ENCODE assay signal across 12 cellular contexts in genomic region chr20:52943185-52943841, GRCh38. TPM values are rescaled to one million over a fixed set of nuclear protein-coding genes. Genes with fewer than 3 reads are reported as not detected.
DNase-seq lines count a peak whose midpoint lies in the region; ATAC-seq and TF ChIP-seq lines count a peak whose summit lies in the region.
"Had no signal": no experiment of that assay in that cellular context is flagged by ENCODE, and none has a peak within 500 bp of the region (broad histone marks: within the 10 kb centered on the region; RNA-seq: fewer than 3 reads in every experiment).

No MANE protein-coding gene starts in this region.

- no peaks in the 10 kb centered on the region for H3K9me3 Mint-ChIP-seq in progenitor cell of endocrine pancreas (ENCODE audit: low read depth)
- H3K9me3 Mint-ChIP-seq: activated naive CD4-positive, alpha-beta T cell treated with anti-CD3 and anti-CD28 coated beads, Interleukin-2, amount 10 ng/mL, durations not matched to agents 7 days and 5 days had no signal

- H3K36me3 Mint-ChIP-seq in progenitor cell of endocrine pancreas (ENCODE audit: insufficient read depth), result no peaks in the 10 kb centered on the region
- H3K36me3 Mint-ChIP-seq: activated naive CD4-positive, alpha-beta T cell treated with anti-CD3 and anti-CD28 coated beads, Interleukin-2, amount 10 ng/mL, durations not matched to agents 7 days and 5 days had no signal

- DNase-seq in HT1080 (ENCODE audit: low read depth), result peak; percentile 36
- peak in 1 of 2 experiments; percentile 62 for DNase-seq in SJSA1 (ENCODE audit: low read depth in 1 of 2, low spot score in 2 of 2)
- peak; percentile 53 for DNase-seq in fibroblast of the conjunctiva (ENCODE audit: low read depth)
- no peak for DNase-seq in smooth muscle cell (lab: John Stamatoyannopoulos, UW; ENCODE audit: unreplicated experiment)
- no peak for DNase-seq in NCI-H345 treated with DMSO at 0.1 percent for 48 hours (lab: John Stamatoyannopoulos, UW; ENCODE audit: unreplicated experiment)
- DNase-seq in progenitor cell of endocrine pancreas (ENCODE audit: low spot score, unreplicated experiment), result no peak
- DNase-seq: activated naive CD4-positive, alpha-beta T cell treated with anti-CD3 and anti-CD28 coated beads, Interleukin-2, amount 10 ng/mL, durations not matched to agents 7 days and 5 days; Caco-2; central memory CD4-positive, alpha-beta T cell; NCI-H1105; NCI-H446 treated with DMSO at 0.1 percent for 48 hours had no signal

- no peak for TF ChIP-seq CTCF in smooth muscle cell (IDR thresholded peaks at IDR 0.05; ENCODE audit: borderline replicate concordance, insufficient read depth, poor library complexity, severe bottlenecking)
- no peak for TF ChIP-seq CTCF in progenitor cell of endocrine pancreas (IDR thresholded peaks at IDR 0.05; ENCODE audit: unreplicated experiment)

- H3K4me2 ChIP-seq in smooth muscle cell, result peak overlapping the region; percentile 40

- H4K20me1 ChIP-seq in smooth muscle cell (ENCODE audit: low read depth), result no peaks in the 10 kb centered on the region

- 58% methylated on average over 2 of the region's 2 CpGs for WGBS in smooth muscle cell (ENCODE audit: low lambda C conversion rate)

- H3K27me3 ChIP-seq in SJSA1 (replicated peaks), result no peaks in the 10 kb centered on the region
- no peaks in the 10 kb centered on the region for H3K27me3 ChIP-seq in smooth muscle cell (ENCODE audit: low read depth)

- H3K27ac ChIP-seq in SJSA1, result peak overlapping the region; percentile 29; the same call in 1 of the 2 replicates
- peak overlapping the region; percentile 28 for H3K27ac ChIP-seq in smooth muscle cell (ENCODE audit: low read depth)

- H3K4me1 ChIP-seq in SJSA1 (replicated peaks) (peaks cover 14% of the 10 kb centered on the region), smooth muscle cell (ENCODE audit: low read depth) (no peaks in the 10 kb centered on the region)

- peaks cover 2% of the 10 kb centered on the region for H3K4me1 Mint-ChIP-seq in progenitor cell of endocrine pancreas (ENCODE audit: low read depth)
- H3K4me1 Mint-ChIP-seq: activated naive CD4-positive, alpha-beta T cell treated with anti-CD3 and anti-CD28 coated beads, Interleukin-2, amount 10 ng/mL, durations not matched to agents 7 days and 5 days had no signal

- peak overlapping the region; percentile 60 for H2AFZ ChIP-seq in smooth muscle cell (ENCODE audit: low read depth)

- no peaks in the 10 kb centered on the region for H3K27me3 Mint-ChIP-seq in progenitor cell of endocrine pancreas
- H3K27me3 Mint-ChIP-seq: activated naive CD4-positive, alpha-beta T cell treated with anti-CD3 and anti-CD28 coated beads, Interleukin-2, amount 10 ng/mL, durations not matched to agents 7 days and 5 days had no signal

- no peaks in the 10 kb centered on the region for H3K79me2 ChIP-seq in smooth muscle cell (ENCODE audit: low read depth)

- no peak overlapping the region for H3K27ac Mint-ChIP-seq in progenitor cell of endocrine pancreas

- H3K4me3 ChIP-seq in SJSA1, result no peak overlapping the region
- no peak overlapping the region for H3K4me3 ChIP-seq in smooth muscle cell

- H3K4me3 Mint-ChIP-seq in progenitor cell of endocrine pancreas (ENCODE audit: low read depth), result no peak overlapping the region
- H3K4me3 Mint-ChIP-seq: activated naive CD4-positive, alpha-beta T cell treated with anti-CD3 and anti-CD28 coated beads, Interleukin-2, amount 10 ng/mL, durations not matched to agents 7 days and 5 days had no signal

- H3K36me3 ChIP-seq in SJSA1 (no peaks in the 10 kb centered on the region), smooth muscle cell (ENCODE audit: low read depth) (no peaks in the 10 kb centered on the region)

- H3F3A ChIP-seq in smooth muscle cell (ENCODE audit: low read depth), result no peaks in the 10 kb centered on the region

- H3K9me3 ChIP-seq in SJSA1 (replicated peaks), result no peaks in the 10 kb centered on the region
- H3K9me3 ChIP-seq in smooth muscle cell (replicated peaks; ENCODE audit: low read depth), result no peaks in the 10 kb centered on the region
- H3K9me3 ChIP-seq: Caco-2 had no signal

- ATAC-seq in HG02884 (IDR thresholded peaks at IDR 0.05; ENCODE audit: unreplicated experiment), result no peak

- no peak overlapping the region for H3K9ac ChIP-seq in smooth muscle cell (ENCODE audit: low read depth)

RNA-seq across cellular contexts. Expression of gene TSHZ2, which starts 28.8 kb away (rescaled TPM):
- total RNA-seq in HT1080 (2014; rRNA removed; shearing (Covaris generic)), result not detected in 2 replicates
- polyA plus RNA-seq in HT1080 (2015; cell fraction: cytosol; rRNA removed), result not detected in 2 replicates
- not detected in 2 replicates for polyA plus RNA-seq in HT1080 (2015; cell fraction: nucleus; rRNA removed)
- total RNA-seq in SJSA1 (2014; rRNA removed; shearing (Covaris generic)), result not detected in 2 replicates
- total RNA-seq in smooth muscle cell (6.6 and 13.7 TPM in 2 replicates), progenitor cell of endocrine pancreas (22.9 and 24.1 TPM in 2 replicates)
- polyA plus RNA-seq in smooth muscle cell, result 4.8 and 6.3 TPM in 2 replicates

Comparison
In these comparisons a context has a peak if more than half of its experiments do, and no peak if none do; other contexts are left out.
1. DNase-seq: peak in HT1080 (single experiment) and fibroblast of the conjunctiva (single experiment); none in smooth muscle cell (single experiment), NCI-H345 treated with DMSO at 0.1 percent for 48 hours (single experiment) and progenitor cell of endocrine pancreas (single experiment).